In genomic region chr15:55221090-55222011, GRCh38 we compare ENCODE assay signal across 9 cellular contexts. TPM values are rescaled to one million over a fixed set of nuclear protein-coding genes. Genes with fewer than 3 reads are reported as not detected.
DNase-seq lines count a peak whose midpoint lies in the region; ATAC-seq, FAIRE-seq and TF ChIP-seq lines count a peak whose summit lies in the region.
"Had no signal": no experiment of that assay in that cellular context is flagged by ENCODE, and none has a peak within 500 bp of the region (broad histone marks: within the 10 kb centered on the region; RNA-seq: fewer than 3 reads in every experiment).

No MANE protein-coding gene starts in this region.

- H2BK5ac ChIP-seq in H1 (ENCODE audit: low read depth, low read length): no peak overlapping the region

- H3K18ac ChIP-seq in H1 (ENCODE audit: extremely low read depth, low read length): no peak overlapping the region

- no peak overlapping the region for H4K91ac ChIP-seq in H1 (replicated peaks; ENCODE audit: insufficient read length, low read length)

- H3K79me2 ChIP-seq in H1 (ENCODE audit: control insufficient read depth in 1 of 2, insufficient read depth in 2 of 2, low read length in 2 of 2): no peaks in the 10 kb centered on the region

- H4K5ac ChIP-seq in H1 (ENCODE audit: insufficient read length, low read depth, low read length): no peak overlapping the region

- ATAC-seq in HG03135 (IDR thresholded peaks at IDR 0.05; ENCODE audit: unreplicated experiment) (peak; percentile 43), natural killer cell (peak; percentile 51 to 70 (median 56)), HG03521 (IDR thresholded peaks at IDR 0.05; ENCODE audit: unreplicated experiment) (no peak)

- H3K9me3 Mint-ChIP-seq in activated naive CD4-positive, alpha-beta T cell treated with anti-CD3 and anti-CD28 coated beads for 36 hours: no peaks in the 10 kb centered on the region
- no peaks in the 10 kb centered on the region for H3K9me3 Mint-ChIP-seq in natural killer cell

- H3K4me3 ChIP-seq in H1 (ENCODE audit: extremely low read depth in 1 of 4, insufficient read depth in 2 of 4, low read depth in 3 of 4, low read length in 4 of 4): no peak overlapping the region

- WGBS in H1 (ENCODE audit: extremely low coverage in 1 of 2, insufficient coverage in 1 of 2, insufficient read length in 1 of 2, insufficient replicate concordance in 2 of 2, low coverage in 1 of 2, low lambda C conversion rate in 2 of 2, missing lambda C conversion rate in 1 of 2), 2 experiments: 79% methylated on average over 6 of the region's 6 CpGs; no CpG with 5 or more reads in 1 of the 2 experiments

- H3K36me3 ChIP-seq in H1 (ENCODE audit: control insufficient read depth in 2 of 4, insufficient read depth in 4 of 4, low read length in 3 of 4): no peaks in the 10 kb centered on the region

- H3K4me1 Mint-ChIP-seq in activated naive CD4-positive, alpha-beta T cell treated with anti-CD3 and anti-CD28 coated beads for 36 hours (ENCODE audit: low read depth): peaks cover 67% of the 10 kb centered on the region
- H3K4me1 Mint-ChIP-seq in natural killer cell: peaks cover 66 to 71% of the 10 kb centered on the region in 2 donors

- H3K4ac ChIP-seq in H1 (replicated peaks; ENCODE audit: insufficient read length, low read depth, low read length): no peak overlapping the region

- H2BK120ac ChIP-seq in H1 (replicated peaks; ENCODE audit: low read depth, low read length): no peak overlapping the region

- H3K23ac ChIP-seq in H1 (ENCODE audit: insufficient read length): no peak overlapping the region

- peak overlapping the region; percentile 10 for H3K4me3 Mint-ChIP-seq in activated naive CD4-positive, alpha-beta T cell treated with anti-CD3 and anti-CD28 coated beads for 36 hours
- peak overlapping the region; percentile 56 for H3K4me3 Mint-ChIP-seq in natural killer cell

- intact Hi-C loops in activated naive CD4-positive, alpha-beta T cell treated with anti-CD3 and anti-CD28 coated beads for 36 hours (cut with micrococcal nuclease): loop anchor here (1.0 kb wide), 3 partner anchors 16 to 59 kb away; no protein-coding TSS in a partner anchor
- intact Hi-C loops in natural killer cell (cut with micrococcal nuclease): loop anchor here (1.0 to 5.0 kb wide), 2 partner anchors 36 to 61 kb away; no protein-coding TSS in a partner anchor

- H3K79me1 ChIP-seq in H1 (ENCODE audit: low read depth, low read length): no peaks in the 10 kb centered on the region

- H2AFZ ChIP-seq in H1 (ENCODE audit: low read length): no peak overlapping the region

- H3K27ac ChIP-seq in H1 (ENCODE audit: low read depth, low read length): no peak overlapping the region

- no peak overlapping the region for H3K4me2 ChIP-seq in H1 (ENCODE audit: insufficient read depth in 1 of 2, low read depth in 2 of 2, low read length in 2 of 2)

- peak; percentile 49 for DNase-seq in activated naive CD4-positive, alpha-beta T cell treated with anti-CD3 and anti-CD28 coated beads for 36 hours
- no peak for DNase-seq in activated naive CD4-positive, alpha-beta T cell (lab: John Stamatoyannopoulos, UW)
- DNase-seq in SKM-1 treated with dmso at 0.1 percent for 144 hours (lab: John Stamatoyannopoulos, UW; ENCODE audit: unreplicated experiment) (peak; percentile 98), H1 (ENCODE audit: low read depth in 1 of 2, low spot score in 2 of 2) (no peak), natural killer cell (peak; percentile 20), DMS 273 (lab: John Stamatoyannopoulos, UW; ENCODE audit: unreplicated experiment) (no peak)

- peak overlapping the region; percentile 12; the same call in 1 of the 2 replicates for H2BK12ac ChIP-seq in H1 (ENCODE audit: low read depth, low read length)

- H2BK20ac ChIP-seq in H1 (ENCODE audit: low read length): no peak overlapping the region

- H4K20me1 ChIP-seq in H1 (replicated peaks in 1 of 2; ENCODE audit: control insufficient read depth in 1 of 2, insufficient read depth in 2 of 2, low read length in 2 of 2): no peaks in the 10 kb centered on the region

- no peak for TF ChIP-seq EP300 in H1 (IDR thresholded peaks at IDR 0.05; ENCODE audit: borderline replicate concordance in 1 of 2, low read depth in 2 of 2, low read length in 2 of 2)

- no peak for TF ChIP-seq RAD21 in H1 (IDR thresholded peaks at IDR 0.05 in 1 of 2, conservative IDR thresholded peaks at IDR 0.05 in 1 of 2; ENCODE audit: low read depth in 2 of 2, low read length in 2 of 2)

- H3K27me3 Mint-ChIP-seq in activated naive CD4-positive, alpha-beta T cell treated with anti-CD3 and anti-CD28 coated beads for 36 hours (ENCODE audit: low read depth): no peaks in the 10 kb centered on the region
- H3K27me3 Mint-ChIP-seq in natural killer cell (ENCODE audit: low read depth in 2 of 2): no peaks in the 10 kb centered on the region

- no peak overlapping the region for H4K8ac ChIP-seq in H1 (ENCODE audit: extremely low read depth, insufficient read depth, low read length)

- peaks cover 55% of the 10 kb centered on the region for H3K36me3 Mint-ChIP-seq in activated naive CD4-positive, alpha-beta T cell treated with anti-CD3 and anti-CD28 coated beads for 36 hours (ENCODE audit: low read depth)
- H3K36me3 Mint-ChIP-seq in natural killer cell: no peaks in the 10 kb centered on the region

- no peak for TF ChIP-seq CTCF in H1 (IDR thresholded peaks at IDR 0.05; ENCODE audit: control extremely low read depth in 1 of 3, insufficient read depth in 1 of 3, low read depth in 1 of 3, low read length in 3 of 3)
- TF ChIP-seq CTCF in natural killer cell (IDR thresholded peaks at IDR 0.05): no peak

- CTCF ChIA-PET in activated naive CD4-positive, alpha-beta T cell treated with anti-CD3 and anti-CD28 coated beads for 36 hours (lab: Charles Lee): interaction anchor here (0.6 to 1.2 kb wide), 4 partner anchors 34 to 70 kb away, joined by 3 to 5 read pairs (median 4); no protein-coding TSS in a partner anchor
- CTCF ChIA-PET in H1 (lab: Charles Lee; ENCODE audit: partially characterized antibody): interaction anchor here (0.6 to 2.1 kb wide), 4 partner anchors 66 to 403 kb away, joined by 3 to 7 read pairs (median 5); no protein-coding TSS in a partner anchor

- H3K27ac Mint-ChIP-seq in activated naive CD4-positive, alpha-beta T cell treated with anti-CD3 and anti-CD28 coated beads for 36 hours: peak overlapping the region; percentile 87
- peak overlapping the region; percentile 81 to 91 for H3K27ac Mint-ChIP-seq in natural killer cell

- H2AK5ac ChIP-seq in H1 (ENCODE audit: low read depth, low read length): no peak overlapping the region

- no peak for TF ChIP-seq POLR2A in H1 (IDR thresholded peaks at IDR 0.05; ENCODE audit: control extremely low read depth in 1 of 2, low read depth in 2 of 2, low read length in 2 of 2)

- H3K4me1 ChIP-seq in H1 (replicated peaks in 1 of 4; ENCODE audit: control insufficient read depth in 3 of 4, insufficient read depth in 4 of 4, low read length in 3 of 4): no peaks in the 10 kb centered on the region

- no peak overlapping the region for H2BK15ac ChIP-seq in H1 (ENCODE audit: low read length)

- no peaks in the 10 kb centered on the region for H3K9me3 ChIP-seq in H1 (ENCODE audit: insufficient read depth in 2 of 2, low read depth in 1 of 2, low read length in 1 of 2)

- no peaks in the 10 kb centered on the region for H3K23me2 ChIP-seq in H1 (ENCODE audit: low read depth, low read length)

- no peak for FAIRE-seq in H1 (lab: Jason Lieb, UNC)
- FAIRE-seq: endometrium had no signal

- no peak overlapping the region for H3K14ac ChIP-seq in H1 (ENCODE audit: insufficient read length)

- no peak overlapping the region for H3K9ac ChIP-seq in H1 (replicated peaks in 1 of 4; ENCODE audit: extremely low read depth in 1 of 4, low read depth in 3 of 4, low read length in 3 of 4)

- POLR2A ChIA-PET in H1 (lab: Charles Lee; ENCODE audit: partially characterized antibody): interaction anchor here (1.0 kb wide), 1 partner anchor 24 kb away, joined by 6 read pairs; the partner anchor contains the start of gene RSL24D1

- no peak overlapping the region for H3K56ac ChIP-seq in H1 (replicated peaks; ENCODE audit: insufficient read length, low read depth, low read length)

- H3K27me3 ChIP-seq in H1 (replicated peaks in 1 of 4; ENCODE audit: control insufficient read depth in 3 of 4, extremely low read depth in 1 of 4, insufficient read depth in 3 of 4, low read length in 3 of 4): no peaks in the 10 kb centered on the region

TF ChIP-seq in H1, 55 proteins besides CTCF, POLR2A, EP300 and RAD21:
- TF ChIP-seq CEBPB (IDR thresholded peaks at IDR 0.05; ENCODE audit: low read depth, low read length) (peak; percentile 74), TBP (IDR thresholded peaks at IDR 0.05; ENCODE audit: low read depth, low read length) (no peak), SIN3A (conservative IDR thresholded peaks at IDR 0.05 in 1 of 2, IDR thresholded peaks at IDR 0.05 in 1 of 2; ENCODE audit: low read depth in 1 of 2, low read length in 2 of 2) (no peak), E2F6 (IDR thresholded peaks at IDR 0.05) (no peak), GTF2F1 (IDR thresholded peaks at IDR 0.05; ENCODE audit: borderline replicate concordance, low read depth, low read length) (no peak), BACH1 (IDR thresholded peaks at IDR 0.05; ENCODE audit: low read length) (no peak), BCL11A (IDR thresholded peaks at IDR 0.05; ENCODE audit: low read depth in 2 of 2, low read length in 2 of 2) (no peak), BRCA1 (IDR thresholded peaks at IDR 0.05; ENCODE audit: low read depth, low read length) (no peak)

RNA-seq across cellular contexts. Expression of gene RSL24D1, which starts 24.6 kb away (rescaled TPM):
- 100 to 1,000 TPM; 201 to 209 TPM for total RNA-seq in activated naive CD4-positive, alpha-beta T cell treated with anti-CD3 and anti-CD28 coated beads for 36 hours
- total RNA-seq in H1 (2021; fragmentation: NEBNext Ultra II Directional; extraction: Animal tissue kit (Norgen Biotek cat#: 25700)): 126 and 130 TPM in 2 replicates
- 22.1 and 45.7 TPM in 2 replicates for polyA plus RNA-seq in H1 (2011; rRNA removed)
- 69.3 TPM for polyA plus RNA-seq in H1 (2011; cell fraction: cytosol; rRNA removed)
- 7.8 TPM for polyA plus RNA-seq in H1 (2011; cell fraction: nucleus; rRNA removed)
- 63.7 to 171 TPM (median 75.9 TPM) in 4 replicates for polyA plus RNA-seq in H1 (2012, experiment 1 of 2)
- polyA plus RNA-seq in H1 (2012, experiment 2 of 2): 25.4 TPM
- polyA plus RNA-seq in H1 (2013, experiment 1 of 2): 95.3 TPM
- 96.5 TPM for polyA plus RNA-seq in H1 (2013, experiment 2 of 2)
- polyA minus RNA-seq in H1 (2011; rRNA and poly(A)+ RNA removed): 20.5 and 21.3 TPM in 2 replicates
- polyA minus RNA-seq in H1 (2011; cell fraction: cytosol; rRNA and poly(A)+ RNA removed): 23.5 TPM
- 55.7 TPM for polyA minus RNA-seq in H1 (2011; cell fraction: nucleus; rRNA and poly(A)+ RNA removed)
- 100 to 1,000 TPM in 2 of 3 donors, 10 to 100 TPM in 1; 97.4 to 102 (median 102) TPM for total RNA-seq in natural killer cell

Comparison
In these comparisons a context has a peak if more than half of its experiments do, and no peak if none do; other contexts are left out.
1. DNase-seq: peak in activated naive CD4-positive, alpha-beta T cell treated with anti-CD3 and anti-CD28 coated beads for 36 hours (single experiment), SKM-1 treated with dmso at 0.1 percent for 144 hours (single experiment) and natural killer cell (single experiment); none in activated naive CD4-positive, alpha-beta T cell (0 of 4), H1 (0 of 2) and DMS 273 (single experiment).